Comparison of ENCODE assay signal across 27 cellular contexts in genomic region chr18:67273288-67273687, GRCh38.
"Had no signal": no experiment of that assay in that cellular context is flagged by ENCODE, and none has a peak within 500 bp of the region (broad histone marks: within the 10 kb centered on the region; RNA-seq: fewer than 3 reads in every experiment).

No MANE protein-coding gene starts in this region.

- H3K27me3 Mint-ChIP-seq: dendritic cell treated with granulocyte-macrophage colony-stimulating factor and Interleukin-4, amounts not matched to agents 40 ng/mL and 50 ng/mL, for 4 days; naive B cell had no signal

- H3K27ac Mint-ChIP-seq: dendritic cell treated with granulocyte-macrophage colony-stimulating factor and Interleukin-4, amounts not matched to agents 40 ng/mL and 50 ng/mL, for 4 days; endodermal cell; mesothelial cell of epicardium; naive B cell had no signal

- H3K36me3 Mint-ChIP-seq: mesothelial cell of epicardium, naive B cell had no signal

- H3K27me3 ChIP-seq: colonic mucosa, esophagus squamous epithelium, gastrocnemius medialis, heart right ventricle, left lung had no signal

- H3K4me3 ChIP-seq: colonic mucosa, esophagus squamous epithelium, gastrocnemius medialis, heart right ventricle, left lung, lower lobe of right lung, mucosa of descending colon had no signal

- ATAC-seq: esophagus mucosa, gastrocnemius medialis, heart right ventricle, left cardiac atrium, left lung, left ventricle myocardium superior, lower lobe of right lung, mucosa of descending colon had no signal

- H3K4me1 ChIP-seq: colonic mucosa, esophagus squamous epithelium, gastrocnemius medialis, heart right ventricle, left lung, lower lobe of right lung had no signal

- FAIRE-seq: endometrium, islet of Langerhans, keratinocyte had no signal

- H3K9me3 Mint-ChIP-seq: dendritic cell treated with granulocyte-macrophage colony-stimulating factor and Interleukin-4, amounts not matched to agents 40 ng/mL and 50 ng/mL, for 4 days had no signal

- H3K9me3 ChIP-seq: colonic mucosa, esophagus squamous epithelium, gastrocnemius medialis, left lung, lower lobe of right lung, mucosa of descending colon had no signal

- H3K27ac ChIP-seq: colonic mucosa, epithelial cell of prostate, esophagus squamous epithelium, gastrocnemius medialis, heart right ventricle, left lung, lower lobe of right lung had no signal

- DNase-seq: colonic mucosa; cortex of kidney; effector CD8-positive, alpha-beta T cell; endodermal cell; erythroblast; esophagus squamous epithelium; foreskin fibroblast; foreskin melanocyte; gastrocnemius medialis; glutamatergic neuron; head of caudate nucleus; heart right ventricle; hippocampal formation; left cardiac atrium; left lung; left ventricle myocardium superior; lower lobe of right lung; mesenchymal stem cell; mucosa of descending colon; naive B cell had no signal

- H3K4me1 Mint-ChIP-seq: mesothelial cell of epicardium, naive B cell had no signal

- H3K36me3 ChIP-seq: colonic mucosa, esophagus squamous epithelium, gastrocnemius medialis, heart right ventricle, left lung, lower lobe of right lung had no signal

- H3K4me3 Mint-ChIP-seq: dendritic cell treated with granulocyte-macrophage colony-stimulating factor and Interleukin-4, amounts not matched to agents 40 ng/mL and 50 ng/mL, for 4 days; endodermal cell; mesothelial cell of epicardium; naive B cell had no signal
